8 cellular contexts compared by ENCODE assay signal in genomic region chr2:61793389-61793836, GRCh38.
DNase-seq lines count a peak whose midpoint lies in the region; ATAC-seq and TF ChIP-seq lines count a peak whose summit lies in the region.

No MANE protein-coding gene starts in this region.

- peaks cover 0 to 2% (median 0%) of the 10 kb centered on the region in 5 donors for H3K27me3 Mint-ChIP-seq in naive thymus-derived CD8-positive, alpha-beta T cell

- peak overlapping the region in 7 of 10 donors; percentile 18 to 78 (median 61) for H3K27ac Mint-ChIP-seq in naive thymus-derived CD8-positive, alpha-beta T cell

- no peak for TF ChIP-seq POLR2A in erythroblast (IDR thresholded peaks at IDR 0.05; ENCODE audit: low read length)

- peaks cover 0 to 6% (median 4%) of the 10 kb centered on the region in 4 donors for H3K4me1 Mint-ChIP-seq in naive thymus-derived CD8-positive, alpha-beta T cell

- H3K9me3 Mint-ChIP-seq in naive thymus-derived CD8-positive, alpha-beta T cell, result peaks cover 0 to under 1% (median 0%) of the 10 kb centered on the region in 9 donors

- H3K4me3 ChIP-seq in GM12865 (ENCODE audit: low read depth, low read length), result no peak overlapping the region

- no peaks in the 10 kb centered on the region for H3K36me3 Mint-ChIP-seq in naive thymus-derived CD8-positive, alpha-beta T cell

- POLR2A ChIA-PET in naive thymus-derived CD8-positive, alpha-beta T cell (lab: Charles Lee), result interaction anchor here (0.6 kb wide), 1 partner anchor 729 kb away, joined by 3 read pairs; no protein-coding TSS in a partner anchor

- peak; percentile 71 for TF ChIP-seq CTCF in GM12865 (IDR thresholded peaks at IDR 0.05; ENCODE audit: insufficient read depth, low read depth, low read length, missing control alignments)

- peak overlapping the region; percentile 52 to 83 (median 72) for H3K4me3 Mint-ChIP-seq in naive thymus-derived CD8-positive, alpha-beta T cell

- DNase-seq in GM12865 (ENCODE audit: low read depth) (peak; percentile 87), NOMO-1 (lab: John Stamatoyannopoulos, UW; ENCODE audit: unreplicated experiment in 2 of 2) (peak; percentile 36 to 41), activated T-cell treated with anti-CD3 and anti-CD28 coated beads for 24 hours (ENCODE audit: low read depth) (peak; percentile 60), erythroblast (lab: John Stamatoyannopoulos, UW) (peak; percentile 68 to 75), cerebellar nuclear complex (lab: John Stamatoyannopoulos, UW) (no peak)
- DNase-seq in naive thymus-derived CD8-positive, alpha-beta T cell, result peak; percentile 37 to 85 (median 66)
- DNase-seq in stimulated activated naive CD8-positive, alpha-beta T cell treated with anti-CD3 and anti-CD28 coated beads, Interleukin-15, Interleukin-2, amounts not matched to agents 100 U/mL and 50 U/mL, for 24 hours, result peak; percentile 79

- peak; percentile 85 for ATAC-seq in HG03025 (IDR thresholded peaks at IDR 0.05; ENCODE audit: low FRiP score, unreplicated experiment)
- peak; percentile 97 to 98 for ATAC-seq in naive thymus-derived CD8-positive, alpha-beta T cell
- peak; percentile 95 for ATAC-seq in stimulated activated naive CD8-positive, alpha-beta T cell treated with anti-CD3 and anti-CD28 coated beads, Interleukin-15, Interleukin-2, amounts not matched to agents 100 U/mL and 50 U/mL, for 24 hours

Comparison
In these comparisons a context has a peak if more than half of its experiments do, and no peak if none do; other contexts are left out.
1. DNase-seq: peak in GM12865 (single experiment), NOMO-1 (2 of 2), activated T-cell treated with anti-CD3 and anti-CD28 coated beads for 24 hours (single experiment), erythroblast (2 of 2), naive thymus-derived CD8-positive, alpha-beta T cell (10 of 10) and stimulated activated naive CD8-positive, alpha-beta T cell treated with anti-CD3 and anti-CD28 coated beads, Interleukin-15, Interleukin-2, amounts not matched to agents 100 U/mL and 50 U/mL, for 24 hours (single experiment); none in cerebellar nuclear complex (0 of 2).
2. Peak in every context shown above with its lines, with median percentiles within 50 percentile points of each other: ATAC-seq.